Comparison of ENCODE assay signal across 1 cellular context in the genomic region with DNA sequence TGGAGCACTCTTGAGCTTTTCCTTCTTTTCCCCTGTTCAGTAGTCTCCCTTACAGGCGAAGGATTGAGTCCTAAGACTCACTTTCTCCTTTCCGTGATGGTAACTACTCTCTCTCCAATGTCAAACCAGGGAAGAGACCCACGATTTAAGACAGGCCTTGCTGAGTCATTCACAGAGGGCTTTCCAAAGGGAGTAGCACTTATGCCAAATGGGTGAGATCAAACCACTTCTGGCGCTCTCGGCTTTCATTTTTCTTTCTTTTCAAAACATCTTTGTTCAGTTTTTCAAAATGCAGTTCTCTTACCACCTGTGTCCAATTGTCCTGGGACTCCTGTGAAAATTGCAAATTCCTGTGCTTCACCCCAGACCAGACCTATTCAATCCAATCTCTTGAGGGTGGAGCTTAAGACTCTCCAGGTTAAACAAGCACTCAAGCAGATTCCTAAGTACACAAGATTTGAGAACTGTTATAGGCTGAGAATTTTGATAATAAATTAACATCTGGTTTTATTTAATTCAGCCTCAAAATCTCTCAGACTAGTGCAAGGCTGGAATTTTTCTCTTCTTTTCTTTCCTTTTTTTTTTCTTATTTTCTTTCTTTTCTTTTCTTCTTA.
TF ChIP-seq lines count a peak whose summit lies in the region.

No MANE protein-coding gene starts in this region.

TF ChIP-seq in H1, 55 proteins besides CTCF, POLR2A, EP300 and RAD21:
- TF ChIP-seq EGR1 (IDR thresholded peaks at IDR 0.05; ENCODE audit: borderline replicate concordance, low read depth, low read length), result no peak
- no peak for TF ChIP-seq ZNF274 (IDR thresholded peaks at IDR 0.05; ENCODE audit: borderline replicate concordance, extremely low read depth, low read length)
- no peak for TF ChIP-seq NANOG (IDR thresholded peaks at IDR 0.05; ENCODE audit: insufficient read depth, low read depth, low read length, poor library complexity, severe bottlenecking)
- no peak for TF ChIP-seq BCL11A (IDR thresholded peaks at IDR 0.05; ENCODE audit: low read depth in 2 of 2, low read length in 2 of 2)
- TF ChIP-seq KDM5A (IDR thresholded peaks at IDR 0.05; ENCODE audit: low read length), result no peak
- no peak for TF ChIP-seq MAX (IDR thresholded peaks at IDR 0.05)
- no peak for TF ChIP-seq POLR2AphosphoS5 (IDR thresholded peaks at IDR 0.05; ENCODE audit: low read depth, low read length)
- TF ChIP-seq RBBP5 (IDR thresholded peaks at IDR 0.05; ENCODE audit: borderline replicate concordance, low read depth, low read length), result no peak
- TF ChIP-seq CTBP2 (IDR thresholded peaks at IDR 0.05; ENCODE audit: borderline replicate concordance, insufficient read depth, insufficient read length, low read length), result no peak
- TF ChIP-seq SAP30 (IDR thresholded peaks at IDR 0.05; ENCODE audit: insufficient read depth, insufficient replicate concordance, low read length), result no peak
- TF ChIP-seq HDAC2 (IDR thresholded peaks at IDR 0.05; ENCODE audit: borderline replicate concordance in 1 of 2, low read depth in 2 of 2, low read length in 2 of 2), result no peak
- no peak for TF ChIP-seq SIN3A (conservative IDR thresholded peaks at IDR 0.05 in 1 of 2, IDR thresholded peaks at IDR 0.05 in 1 of 2; ENCODE audit: low read depth in 1 of 2, low read length in 2 of 2)
- no peak for TF ChIP-seq NRF1 (IDR thresholded peaks at IDR 0.05; ENCODE audit: low read depth, low read length)
- no peak for TF ChIP-seq POU5F1 (IDR thresholded peaks at IDR 0.05; ENCODE audit: low read depth, low read length)
